ENCODE assay signal across 22 cellular contexts in genomic region chr12:5780536-5780935, GRCh38.
DNase-seq lines count a peak whose midpoint lies in the region; ATAC-seq and TF ChIP-seq lines count a peak whose summit lies in the region.
"Had no signal": no experiment of that assay in that cellular context is flagged by ENCODE, and none has a peak within 500 bp of the region (broad histone marks: within the 10 kb centered on the region; RNA-seq: fewer than 3 reads in every experiment).

No MANE protein-coding gene starts in this region.

- no peak for ATAC-seq in activated CD8-positive, alpha-beta memory T cell treated with anti-CD3 and anti-CD28 coated beads, Interleukin-2, amount 10 ng/mL, durations not matched to agents 7 days and 5 days
- no peak for ATAC-seq in HG02870 (IDR thresholded peaks at IDR 0.05; ENCODE audit: unreplicated experiment)
- ATAC-seq: CD8-positive, alpha-beta T cell; HCT116; Panc1 had no signal

- H3K27me3 Mint-ChIP-seq in activated CD8-positive, alpha-beta memory T cell treated with anti-CD3 and anti-CD28 coated beads, Interleukin-2, amount 10 ng/mL, durations not matched to agents 7 days and 5 days: peaks cover 6% of the 10 kb centered on the region
- H3K27me3 Mint-ChIP-seq in progenitor cell of endocrine pancreas: no peaks in the 10 kb centered on the region
- H3K27me3 Mint-ChIP-seq in activated CD4-positive, alpha-beta memory T cell treated with anti-CD3 and anti-CD28 coated beads, Interleukin-2, amount 10 ng/mL, durations not matched to agents 7 days and 5 days: no peaks in the 10 kb centered on the region

- H3K4me1 Mint-ChIP-seq in activated CD8-positive, alpha-beta memory T cell treated with anti-CD3 and anti-CD28 coated beads, Interleukin-2, amount 10 ng/mL, durations not matched to agents 7 days and 5 days: no peaks in the 10 kb centered on the region
- no peaks in the 10 kb centered on the region for H3K4me1 Mint-ChIP-seq in progenitor cell of endocrine pancreas (ENCODE audit: low read depth)
- no peaks in the 10 kb centered on the region for H3K4me1 Mint-ChIP-seq in activated CD4-positive, alpha-beta memory T cell treated with anti-CD3 and anti-CD28 coated beads, Interleukin-2, amount 10 ng/mL, durations not matched to agents 7 days and 5 days

- no peaks in the 10 kb centered on the region for H3K36me3 Mint-ChIP-seq in activated CD8-positive, alpha-beta memory T cell treated with anti-CD3 and anti-CD28 coated beads, Interleukin-2, amount 10 ng/mL, durations not matched to agents 7 days and 5 days
- no peaks in the 10 kb centered on the region for H3K36me3 Mint-ChIP-seq in progenitor cell of endocrine pancreas (ENCODE audit: insufficient read depth)
- H3K36me3 Mint-ChIP-seq in activated CD4-positive, alpha-beta memory T cell treated with anti-CD3 and anti-CD28 coated beads, Interleukin-2, amount 10 ng/mL, durations not matched to agents 7 days and 5 days (ENCODE audit: low read depth): no peaks in the 10 kb centered on the region
- H3K36me3 Mint-ChIP-seq: CD8-positive, alpha-beta T cell had no signal

- peak; percentile 39 for DNase-seq in activated CD8-positive, alpha-beta memory T cell treated with anti-CD3 and anti-CD28 coated beads, Interleukin-2, amount 10 ng/mL, durations not matched to agents 7 days and 5 days
- DNase-seq in activated CD8-positive, alpha-beta memory T cell treated with anti-CD3 and anti-CD28 coated beads, Interleukin-2, amount 50 U/mL, for 4 hours: no peak
- DNase-seq in left kidney (ENCODE audit: low read depth, low spot score): peak; percentile 91
- DNase-seq in progenitor cell of endocrine pancreas (ENCODE audit: low spot score, unreplicated experiment): peak; percentile 4
- no peak for DNase-seq in OCI-M1 (lab: John Stamatoyannopoulos, UW)
- no peak for DNase-seq in activated CD4-positive, alpha-beta memory T cell treated with anti-CD3 and anti-CD28 coated beads, Interleukin-2, amount 10 ng/mL, durations not matched to agents 7 days and 5 days
- DNase-seq in T-helper 2 cell: no peak
- DNase-seq: AML-193; C1 segment of cervical spinal cord; CD8-positive, alpha-beta T cell; GOT3; NCI-H1105; NCI-H146; NCI-H2029; NCI-H345; NCI-H524; NCI-H774; NK-92 treated with Interleukin-12 subunit alpha and Interleukin-12 subunit beta, amount 100 ng/mL, for 24 hours; SJCRH30 had no signal

- H3K27ac Mint-ChIP-seq in activated CD8-positive, alpha-beta memory T cell treated with anti-CD3 and anti-CD28 coated beads, Interleukin-2, amount 10 ng/mL, durations not matched to agents 7 days and 5 days: no peak overlapping the region
- no peak overlapping the region for H3K27ac Mint-ChIP-seq in progenitor cell of endocrine pancreas
- no peak overlapping the region for H3K27ac Mint-ChIP-seq in activated CD4-positive, alpha-beta memory T cell treated with anti-CD3 and anti-CD28 coated beads, Interleukin-2, amount 10 ng/mL, durations not matched to agents 7 days and 5 days
- H3K27ac Mint-ChIP-seq: CD8-positive, alpha-beta T cell had no signal

- TF ChIP-seq CTCF in progenitor cell of endocrine pancreas (IDR thresholded peaks at IDR 0.05; ENCODE audit: unreplicated experiment): no peak

- POLR2A ChIA-PET in activated CD4-positive, alpha-beta memory T cell treated with anti-CD3 and anti-CD28 coated beads, Interleukin-2, amount 10 ng/mL, durations not matched to agents 7 days and 5 days (lab: Charles Lee): no interaction called here

- H3K9me3 Mint-ChIP-seq in activated CD8-positive, alpha-beta memory T cell treated with anti-CD3 and anti-CD28 coated beads, Interleukin-2, amount 10 ng/mL, durations not matched to agents 7 days and 5 days (ENCODE audit: low read depth): no peaks in the 10 kb centered on the region
- H3K9me3 Mint-ChIP-seq in progenitor cell of endocrine pancreas (ENCODE audit: low read depth): no peaks in the 10 kb centered on the region
- no peaks in the 10 kb centered on the region for H3K9me3 Mint-ChIP-seq in activated CD4-positive, alpha-beta memory T cell treated with anti-CD3 and anti-CD28 coated beads, Interleukin-2, amount 10 ng/mL, durations not matched to agents 7 days and 5 days
- H3K9me3 Mint-ChIP-seq: CD8-positive, alpha-beta T cell had no signal

- no peak overlapping the region for H3K4me3 Mint-ChIP-seq in activated CD8-positive, alpha-beta memory T cell treated with anti-CD3 and anti-CD28 coated beads, Interleukin-2, amount 10 ng/mL, durations not matched to agents 7 days and 5 days
- H3K4me3 Mint-ChIP-seq in progenitor cell of endocrine pancreas (ENCODE audit: low read depth): no peak overlapping the region
- H3K4me3 Mint-ChIP-seq in activated CD4-positive, alpha-beta memory T cell treated with anti-CD3 and anti-CD28 coated beads, Interleukin-2, amount 10 ng/mL, durations not matched to agents 7 days and 5 days: no peak overlapping the region
- H3K4me3 Mint-ChIP-seq: CD8-positive, alpha-beta T cell had no signal

- CTCF ChIA-PET in activated CD8-positive, alpha-beta memory T cell treated with anti-CD3 and anti-CD28 coated beads, Interleukin-2, amount 10 ng/mL, durations not matched to agents 7 days and 5 days (lab: Charles Lee): interaction anchor here (0.6 kb wide), 1 partner anchor 1071 kb away, joined by 3 read pairs; no protein-coding TSS in a partner anchor
- CTCF ChIA-PET in activated CD4-positive, alpha-beta memory T cell treated with anti-CD3 and anti-CD28 coated beads, Interleukin-2, amount 10 ng/mL, durations not matched to agents 7 days and 5 days (lab: Charles Lee): no interaction called here

Comparison
In these comparisons a context has a peak if more than half of its experiments do, and no peak if none do; other contexts are left out.
1. DNase-seq: peak in activated CD8-positive, alpha-beta memory T cell treated with anti-CD3 and anti-CD28 coated beads, Interleukin-2, amount 10 ng/mL, durations not matched to agents 7 days and 5 days (single experiment), left kidney (single experiment) and progenitor cell of endocrine pancreas (single experiment); none in activated CD8-positive, alpha-beta memory T cell treated with anti-CD3 and anti-CD28 coated beads, Interleukin-2, amount 50 U/mL, for 4 hours (single experiment), OCI-M1 (single experiment), activated CD4-positive, alpha-beta memory T cell treated with anti-CD3 and anti-CD28 coated beads, Interleukin-2, amount 10 ng/mL, durations not matched to agents 7 days and 5 days (single experiment) and T-helper 2 cell (0 of 5).